31 cellular contexts compared by ENCODE assay signal in genomic region chr12:19107750-19108149, GRCh38.
"Had no signal": no experiment of that assay in that cellular context is flagged by ENCODE, and none has a peak within 500 bp of the region (broad histone marks: within the 10 kb centered on the region; RNA-seq: fewer than 3 reads in every experiment).

No MANE protein-coding gene starts in this region.

- DNase-seq: naive B cell; naive thymus-derived CD8-positive, alpha-beta T cell; nephron progenitor cell; occipital lobe; ovary; psoas muscle; right cardiac atrium; right lobe of liver; spleen; stimulated activated CD4-positive, alpha-beta T cell treated with anti-CD3 and anti-CD28 coated beads, Interleukin-12 subunit alpha, Interleukin-12 subunit beta, amount 100 ng/mL, for 4 hours; stimulated activated CD4-positive, alpha-beta T cell treated with anti-CD3 and anti-CD28 coated beads, Interleukin-2, amount 100 ng/mL, for 24 hours; stimulated activated CD4-positive, alpha-beta T cell treated with anti-CD3 and anti-CD28 coated beads, Interleukin-2, amount 100 ng/mL, for 48 hours; stimulated activated CD4-positive, alpha-beta T cell treated with anti-CD3 and anti-CD28 coated beads, Interleukin-4, amount 100 ng/mL, for 4 hours; stimulated activated CD8-positive, alpha-beta memory T cell treated with anti-CD3 and anti-CD28 coated beads, Interleukin-4, amount 100 ng/mL, for 48 hours; stimulated activated naive CD4-positive, alpha-beta T cell; stimulated activated naive CD8-positive, alpha-beta T cell treated with anti-CD3 and anti-CD28 coated beads, Interleukin-15, amount 100 ng/mL, for 72 hours; stimulated activated naive CD8-positive, alpha-beta T cell treated with anti-CD3 and anti-CD28 coated beads, Interleukin-15, Interleukin-2, amounts not matched to agents 100 U/mL and 50 U/mL, for 24 hours; substantia nigra; testis; tibial artery; transverse colon had no signal

- H3K27me3 ChIP-seq: ovary, right lobe of liver, spleen, suprapubic skin, testis, tibial artery, transverse colon, upper lobe of left lung, vagina had no signal

- H2AFZ ChIP-seq: parathyroid adenoma had no signal

- H3K4me1 ChIP-seq: parathyroid adenoma, psoas muscle, right lobe of liver, spleen, suprapubic skin, testis, tibial artery, transverse colon, upper lobe of left lung, vagina had no signal

- H3K4me3 Mint-ChIP-seq: naive thymus-derived CD8-positive, alpha-beta T cell; natural killer cell treated with Interleukin-12 subunit alpha and Interleukin-12 subunit beta and Interleukin-15 and Interleukin-18, amount 100 ng/mL, for 72 hours; nephron progenitor cell; neural crest cell; stimulated activated memory B cell treated with anti-CD40 and anti-IgM and Interleukin-4, amounts not matched to agents 10 μg/mL and 1 μg/mL and 100 μg/mL, for 72 hours; stimulated activated naive CD8-positive, alpha-beta T cell treated with anti-CD3 and anti-CD28 coated beads, Interleukin-15, amount 100 ng/mL, for 72 hours had no signal

- H3K27me3 Mint-ChIP-seq: progenitor cell of endocrine pancreas; stimulated activated memory B cell treated with anti-CD40 and anti-IgM and Interleukin-4, amounts not matched to agents 10 μg/mL and 1 μg/mL and 100 μg/mL, for 72 hours; stimulated activated naive CD8-positive, alpha-beta T cell treated with anti-CD3 and anti-CD28 coated beads, Interleukin-15, amount 100 ng/mL, for 72 hours had no signal

- H3K4me3 ChIP-seq: ovary, psoas muscle, right lobe of liver, skin epidermis, smooth muscle cell, spleen, suprapubic skin, testis, tibial artery, transverse colon, upper lobe of left lung, vagina had no signal

- H3K9ac ChIP-seq: parathyroid adenoma had no signal

- H3K36me3 Mint-ChIP-seq: naive B cell; naive thymus-derived CD8-positive, alpha-beta T cell; natural killer cell treated with Interleukin-12 subunit alpha and Interleukin-12 subunit beta and Interleukin-15 and Interleukin-18, amount 100 ng/mL, for 72 hours; stimulated activated memory B cell treated with anti-CD40 and anti-IgM and Interleukin-4, amounts not matched to agents 10 μg/mL and 1 μg/mL and 100 μg/mL, for 72 hours had no signal

- H3K4me2 ChIP-seq: smooth muscle cell had no signal

- H3K79me2 ChIP-seq: parathyroid adenoma had no signal

- ATAC-seq: naive thymus-derived CD8-positive, alpha-beta T cell; natural killer cell treated with Interleukin-12 subunit alpha and Interleukin-12 subunit beta and Interleukin-15 and Interleukin-18, amount 100 ng/mL, for 72 hours; psoas muscle; right lobe of liver; stimulated activated memory B cell treated with anti-CD40 and anti-IgM and Interleukin-4, amounts not matched to agents 10 μg/mL and 1 μg/mL and 100 μg/mL, for 72 hours; stimulated activated naive CD8-positive, alpha-beta T cell treated with anti-CD3 and anti-CD28 coated beads, Interleukin-15, amount 100 ng/mL, for 72 hours; stimulated activated naive CD8-positive, alpha-beta T cell treated with anti-CD3 and anti-CD28 coated beads, Interleukin-15, Interleukin-2, amounts not matched to agents 100 U/mL and 50 U/mL, for 24 hours had no signal

- H3K27ac ChIP-seq: ovary, parathyroid adenoma, psoas muscle, right lobe of liver, skin epidermis, spleen, suprapubic skin, testis, tibial artery, transverse colon, upper lobe of left lung, vagina had no signal

- H3K4me1 Mint-ChIP-seq: naive B cell; naive thymus-derived CD8-positive, alpha-beta T cell; nephron progenitor cell; neural crest cell; stimulated activated memory B cell treated with anti-CD40 and anti-IgM and Interleukin-4, amounts not matched to agents 10 μg/mL and 1 μg/mL and 100 μg/mL, for 72 hours; stimulated activated naive CD8-positive, alpha-beta T cell treated with anti-CD3 and anti-CD28 coated beads, Interleukin-15, amount 100 ng/mL, for 72 hours had no signal

- H3K9me3 Mint-ChIP-seq: natural killer cell treated with Interleukin-12 subunit alpha and Interleukin-12 subunit beta and Interleukin-15 and Interleukin-18, amount 100 ng/mL, for 72 hours; neural crest cell; stimulated activated naive CD8-positive, alpha-beta T cell treated with anti-CD3 and anti-CD28 coated beads, Interleukin-15, amount 100 ng/mL, for 72 hours had no signal

- H3K36me3 ChIP-seq: ovary, right lobe of liver, spleen, suprapubic skin, tibial artery, transverse colon, upper lobe of left lung, vagina had no signal

- H3K27ac Mint-ChIP-seq: naive B cell; naive thymus-derived CD8-positive, alpha-beta T cell; natural killer cell treated with Interleukin-12 subunit alpha and Interleukin-12 subunit beta and Interleukin-15 and Interleukin-18, amount 100 ng/mL, for 72 hours; nephron progenitor cell; stimulated activated memory B cell treated with anti-CD40 and anti-IgM and Interleukin-4, amounts not matched to agents 10 μg/mL and 1 μg/mL and 100 μg/mL, for 72 hours; stimulated activated naive CD8-positive, alpha-beta T cell treated with anti-CD3 and anti-CD28 coated beads, Interleukin-15, amount 100 ng/mL, for 72 hours had no signal

- H3K9me3 ChIP-seq: ovary, psoas muscle, right lobe of liver, suprapubic skin, testis, tibial artery, transverse colon, upper lobe of left lung, vagina had no signal
